ENCODE assay signal across 14 cellular contexts in the genomic region with DNA sequence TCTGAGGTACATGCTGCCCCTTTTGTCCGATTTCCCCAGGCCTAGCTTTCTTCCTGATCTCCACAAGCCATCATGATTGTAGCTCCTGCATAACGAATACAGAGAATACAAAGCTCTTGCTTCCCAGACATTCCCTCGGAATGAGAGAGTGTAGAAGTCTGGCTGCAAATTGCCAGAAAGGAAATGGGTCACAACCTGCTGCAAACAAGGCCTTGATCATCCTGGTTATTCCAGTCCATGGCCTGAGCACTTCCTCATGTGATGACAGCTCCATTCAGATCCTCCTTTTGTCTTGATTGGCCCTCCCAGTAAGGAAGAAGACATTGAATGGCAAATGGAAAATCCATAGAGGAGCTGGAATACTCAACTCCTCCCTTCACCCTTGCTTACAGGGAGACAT.
"Had no signal": no experiment of that assay in that cellular context is flagged by ENCODE, and none has a peak within 500 bp of the region (broad histone marks: within the 10 kb centered on the region; RNA-seq: fewer than 3 reads in every experiment).

No MANE protein-coding gene starts in this region.

- H3K27me3 ChIP-seq: breast epithelium, neural progenitor cell, SJSA1, transverse colon had no signal

- H3K9me3 Mint-ChIP-seq: activated naive CD4-positive, alpha-beta T cell treated with anti-CD3 and anti-CD28 coated beads for 36 hours; mesothelial cell of epicardium had no signal

- H3K27ac Mint-ChIP-seq: activated CD4-positive, alpha-beta memory T cell treated with anti-CD3 and anti-CD28 coated beads, Interleukin-2, amount 10 ng/mL, durations not matched to agents 7 days and 5 days; activated naive CD4-positive, alpha-beta T cell treated with anti-CD3 and anti-CD28 coated beads for 36 hours; mesothelial cell of epicardium; neural progenitor cell had no signal

- H3K36me3 ChIP-seq: breast epithelium, lower lobe of right lung, neural progenitor cell, SJSA1, transverse colon had no signal

- FAIRE-seq: colon had no signal

- DNase-seq: activated CD4-positive, alpha-beta memory T cell treated with anti-CD3 and anti-CD28 coated beads, Interleukin-2, amount 10 ng/mL, durations not matched to agents 7 days and 5 days; activated CD4-positive, alpha-beta T cell treated with anti-CD3 and anti-CD28 coated beads for 1 hour; activated naive CD4-positive, alpha-beta T cell treated with anti-CD3 and anti-CD28 coated beads for 36 hours; amniotic stem cell; hypothalamus; lower lobe of right lung; stimulated activated CD4-positive, alpha-beta T cell treated with anti-CD3 and anti-CD28 coated beads, Interleukin-4, amount 100 ng/mL, for 4 hours; T-helper 9 cell; transverse colon had no signal

- ATAC-seq: lower lobe of right lung had no signal

- H3K4me3 ChIP-seq: breast epithelium, lower lobe of right lung, neural progenitor cell, SJSA1, transverse colon had no signal

- H3K36me3 Mint-ChIP-seq: mesothelial cell of epicardium, neural progenitor cell had no signal

- H3K4me3 Mint-ChIP-seq: activated CD4-positive, alpha-beta memory T cell treated with anti-CD3 and anti-CD28 coated beads, Interleukin-2, amount 10 ng/mL, durations not matched to agents 7 days and 5 days; activated naive CD4-positive, alpha-beta T cell treated with anti-CD3 and anti-CD28 coated beads for 36 hours; mesothelial cell of epicardium; neural progenitor cell had no signal
